8 cellular contexts compared by ENCODE assay signal in the genomic region with DNA sequence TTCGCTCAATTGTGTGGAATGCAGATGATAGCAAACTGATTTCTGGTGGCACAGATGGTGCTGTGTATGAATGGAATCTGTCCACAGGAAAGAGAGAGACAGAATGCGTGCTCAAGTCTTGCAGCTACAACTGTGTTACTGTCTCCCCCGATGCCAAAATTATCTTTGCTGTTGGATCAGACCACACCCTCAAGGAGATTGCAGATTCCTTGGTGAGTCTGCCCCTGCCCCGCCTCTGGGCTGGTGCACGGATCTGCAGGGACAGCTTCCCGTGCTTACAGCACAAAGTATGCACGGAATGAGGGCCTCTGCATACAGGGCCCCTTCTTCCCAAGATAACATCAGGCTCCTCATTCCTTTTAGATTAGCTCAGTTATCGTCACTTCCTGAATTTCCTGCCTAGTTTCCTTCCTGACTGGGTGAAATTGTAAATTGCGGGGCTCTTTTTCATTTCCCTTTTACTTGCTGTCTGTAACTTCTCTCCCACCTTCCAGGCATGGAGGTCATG. TPM values are rescaled to one million over a fixed set of nuclear protein-coding genes. Genes with fewer than 3 reads are reported as not detected.
A peak's percentile ranks its signal among the peaks of the same experiment; 100 is the strongest.
DNase-seq lines count a peak whose midpoint lies in the region; TF ChIP-seq lines count a peak whose summit lies in the region.

No MANE protein-coding gene starts in this region.

- TF ChIP-seq CTCF in esophagus muscularis mucosa (IDR thresholded peaks at IDR 0.05) (no peak), nephron (IDR thresholded peaks at IDR 0.05; ENCODE audit: unreplicated experiment in 3 of 3) (no peak), ascending aorta (IDR thresholded peaks at IDR 0.05) (no peak)

- H3K27ac ChIP-seq in esophagus muscularis mucosa (replicated peaks in 1 of 4) (peak overlapping the region in 3 of 4 donors; percentile 34 to 37 (median 36)), caudate nucleus (ENCODE audit: low read depth, low read length) (no peak overlapping the region), ascending aorta (no peak overlapping the region)

- peaks cover 11% of the 10 kb centered on the region for H3K4me1 Mint-ChIP-seq in nephron

- 19% methylated on average over 8 of the region's 9 CpGs for WGBS in esophagus muscularis mucosa

- intact Hi-C loops in esophagus muscularis mucosa (cut with DNase I) = no loop called here
- intact Hi-C loops in ascending aorta (cut with DNase I) = no loop called here

- H3K36me3 ChIP-seq in esophagus muscularis mucosa = no peaks in the 10 kb centered on the region
- H3K36me3 ChIP-seq in ascending aorta = no peaks in the 10 kb centered on the region

- peaks cover 10% of the 10 kb centered on the region for H3K9me3 Mint-ChIP-seq in nephron

- no peak for TF ChIP-seq EP300 in esophagus muscularis mucosa (IDR thresholded peaks at IDR 0.05)

- peak overlapping the region; percentile 79 to 94 (median 87) for H3K27ac Mint-ChIP-seq in nephron

- H3K4me3 ChIP-seq in esophagus muscularis mucosa = no peak overlapping the region
- H3K4me3 ChIP-seq in ascending aorta = no peak overlapping the region

- no peaks in the 10 kb centered on the region for H3K27me3 ChIP-seq in esophagus muscularis mucosa
- no peaks in the 10 kb centered on the region for H3K27me3 ChIP-seq in ascending aorta

- in situ Hi-C loops in Caki2 (cut with HindIII; ENCODE audit: low pct_unique_long_range_greater_than_20kb, low sequenced_read_pairs) = no loop called here

- no peaks in the 10 kb centered on the region for H3K27me3 Mint-ChIP-seq in nephron (ENCODE audit: low read depth)

- no peak for TF ChIP-seq POLR2A in esophagus muscularis mucosa (IDR thresholded peaks at IDR 0.05; ENCODE audit: low read depth)

- H3K9me3 ChIP-seq in esophagus muscularis mucosa (no peaks in the 10 kb centered on the region), ascending aorta (peaks cover 0 to 4% of the 10 kb centered on the region in 2 donors)

- peak; percentile 94 for DNase-seq in Caki2 (ENCODE audit: low read depth)
- DNase-seq in esophagus muscularis mucosa (ENCODE audit: extremely low spot score) = no peak
- no peak for DNase-seq in NCI-H1436 treated with DMSO at 0.1 percent for 48 hours (lab: John Stamatoyannopoulos, UW)
- DNase-seq in caudate nucleus (lab: John Stamatoyannopoulos, UW) = no peak
- no peak for DNase-seq in ascending aorta (ENCODE audit: low spot score in 2 of 2)
- no peak for DNase-seq in activated effector memory CD4-positive, alpha-beta T cell treated with Interleukin-2 at 50 U/mL for 16 hours

- H3K36me3 Mint-ChIP-seq in nephron (ENCODE audit: low read depth) = no peaks in the 10 kb centered on the region

- H3K4me1 ChIP-seq in esophagus muscularis mucosa (peaks cover 9 to 24% (median 19%) of the 10 kb centered on the region in 4 donors), ascending aorta (peaks cover 0 to 15% of the 10 kb centered on the region in 2 donors)

- H3K4me3 Mint-ChIP-seq in nephron = peak overlapping the region in 2 of 3 experiments; percentile 12 to 31

TF ChIP-seq in PFSK-1, 5 proteins besides CTCF, POLR2A, EP300 and RAD21:
- TF ChIP-seq POLR2AphosphoS5 (IDR thresholded peaks at IDR 0.05; ENCODE audit: low read depth, low read length) = no peak
- TF ChIP-seq SIN3A (IDR thresholded peaks at IDR 0.05; ENCODE audit: borderline replicate concordance, insufficient read depth, low read length) = no peak
- peak; percentile 43 for TF ChIP-seq FOXP2 (optimal IDR thresholded peaks at IDR 0.05; ENCODE audit: borderline replicate concordance, extremely low read depth, extremely low read length, insufficient read depth)
- 0 out of 2 replicates have a peak, but pooled peaks have one; percentile 19 for TF ChIP-seq TAF1 (IDR thresholded peaks at IDR 0.05; ENCODE audit: borderline replicate concordance, insufficient read depth, low read length)
- TF ChIP-seq, protein P1, sequence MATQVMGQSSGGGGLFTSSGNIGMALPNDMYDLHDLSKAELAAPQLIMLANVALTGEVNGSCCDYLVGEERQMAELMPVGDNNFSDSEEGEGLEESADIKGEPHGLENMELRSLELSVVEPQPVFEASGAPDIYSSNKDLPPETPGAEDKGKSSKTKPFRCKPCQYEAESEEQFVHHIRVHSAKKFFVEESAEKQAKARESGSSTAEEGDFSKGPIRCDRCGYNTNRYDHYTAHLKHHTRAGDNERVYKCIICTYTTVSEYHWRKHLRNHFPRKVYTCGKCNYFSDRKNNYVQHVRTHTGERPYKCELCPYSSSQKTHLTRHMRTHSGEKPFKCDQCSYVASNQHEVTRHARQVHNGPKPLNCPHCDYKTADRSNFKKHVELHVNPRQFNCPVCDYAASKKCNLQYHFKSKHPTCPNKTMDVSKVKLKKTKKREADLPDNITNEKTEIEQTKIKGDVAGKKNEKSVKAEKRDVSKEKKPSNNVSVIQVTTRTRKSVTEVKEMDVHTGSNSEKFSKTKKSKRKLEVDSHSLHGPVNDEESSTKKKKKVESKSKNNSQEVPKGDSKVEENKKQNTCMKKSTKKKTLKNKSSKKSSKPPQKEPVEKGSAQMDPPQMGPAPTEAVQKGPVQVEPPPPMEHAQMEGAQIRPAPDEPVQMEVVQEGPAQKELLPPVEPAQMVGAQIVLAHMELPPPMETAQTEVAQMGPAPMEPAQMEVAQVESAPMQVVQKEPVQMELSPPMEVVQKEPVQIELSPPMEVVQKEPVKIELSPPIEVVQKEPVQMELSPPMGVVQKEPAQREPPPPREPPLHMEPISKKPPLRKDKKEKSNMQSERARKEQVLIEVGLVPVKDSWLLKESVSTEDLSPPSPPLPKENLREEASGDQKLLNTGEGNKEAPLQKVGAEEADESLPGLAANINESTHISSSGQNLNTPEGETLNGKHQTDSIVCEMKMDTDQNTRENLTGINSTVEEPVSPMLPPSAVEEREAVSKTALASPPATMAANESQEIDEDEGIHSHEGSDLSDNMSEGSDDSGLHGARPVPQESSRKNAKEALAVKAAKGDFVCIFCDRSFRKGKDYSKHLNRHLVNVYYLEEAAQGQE (IDR thresholded peaks at IDR 0.05; ENCODE audit: insufficient read depth in 1 of 2, low read depth in 2 of 2, low read length in 2 of 2) = peak in 1 of 2 experiments; percentile 66; a peak in 2 of 4 replicates

RNA-seq across cellular contexts. Expression of gene CFAP57, which starts 34.6 kb away (rescaled TPM):
- 0.06 and 2.1 TPM in 2 replicates for total RNA-seq in Caki2 (2014; rRNA removed; shearing (Covaris generic); ENCODE audit: low replicate concordance)
- not detected for polyA plus RNA-seq in PFSK-1 (2012; ENCODE audit: insufficient read length, low read depth)
- not detected for total RNA-seq in esophagus muscularis mucosa
- not detected for total RNA-seq in ascending aorta

RNA-seq across cellular contexts. Expression of gene EBNA1BP2, which starts 34.7 kb away (rescaled TPM):
- total RNA-seq in Caki2 (2014; rRNA removed; shearing (Covaris generic); ENCODE audit: low replicate concordance) = 135 and 181 TPM in 2 replicates
- polyA plus RNA-seq in PFSK-1 (2012; ENCODE audit: insufficient read length, low read depth) = 104 TPM
- 10 to 100 TPM; 49.8 to 71.7 (median 58.4) TPM for total RNA-seq in esophagus muscularis mucosa
- 22.1 TPM for total RNA-seq in ascending aorta

Comparison
In these comparisons a context has a peak if more than half of its experiments do, and no peak if none do; other contexts are left out.
1. H3K27ac ChIP-seq: peak in esophagus muscularis mucosa (3 of 4); none in caudate nucleus (single experiment) and ascending aorta (0 of 2).